In the genomic region with DNA sequence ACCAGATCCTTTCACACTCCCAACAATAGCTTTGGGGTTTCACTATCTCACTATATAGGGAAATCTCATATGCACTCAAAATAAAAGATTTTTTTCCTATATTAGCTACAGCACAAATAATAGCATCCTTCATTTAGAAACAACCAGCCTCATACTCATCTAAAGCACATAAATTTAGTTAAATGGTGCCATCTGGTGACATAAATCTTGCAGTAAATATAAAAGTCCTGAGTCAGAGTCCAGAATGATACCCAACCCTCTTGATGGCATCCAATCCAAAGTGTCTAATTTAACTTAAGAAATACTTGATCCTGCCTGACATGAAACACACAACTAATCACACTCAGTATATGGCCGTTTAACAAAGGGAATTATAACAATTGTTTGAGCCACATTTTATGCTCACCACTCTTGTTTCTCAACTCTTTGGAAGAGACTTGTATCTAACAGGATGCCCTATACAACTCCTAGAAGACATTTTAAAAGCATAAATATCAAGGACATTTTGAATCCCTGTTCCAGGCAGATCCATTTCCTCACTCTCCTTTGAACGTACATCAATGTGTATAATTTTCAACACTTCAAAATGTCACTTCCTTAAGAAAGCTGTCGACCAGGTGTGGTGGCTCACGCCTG, we compare ENCODE assay signal across 8 cellular contexts. TPM values are rescaled to one million over a fixed set of nuclear protein-coding genes. Genes with fewer than 3 reads are reported as not detected.
DNase-seq lines count a peak whose midpoint lies in the region; ATAC-seq, FAIRE-seq and TF ChIP-seq lines count a peak whose summit lies in the region.
"Had no signal": no experiment of that assay in that cellular context is flagged by ENCODE, and none has a peak within 500 bp of the region (broad histone marks: within the 10 kb centered on the region; RNA-seq: fewer than 3 reads in every experiment).

No MANE protein-coding gene starts in this region.

- H3K27ac Mint-ChIP-seq in T-cell: no peak overlapping the region
- H3K27ac Mint-ChIP-seq: activated B cell treated with CpG ODN at 0.5 μM for 24 hours had no signal

- CTCF ChIA-PET in SK-N-SH (lab: Yijun Ruan, JAX) (interaction anchor here (0.7 to 1.6 kb wide), 5 partner anchors 235 to 1033 kb away, joined by 3 to 5 read pairs (median 3); a partner anchor contains a TSS), T-cell (lab: Charles Lee) (no interaction called here)

- no peak overlapping the region; a peak in 1 of 4 replicates for H3K4me3 ChIP-seq in SK-N-SH (ENCODE audit: low read depth in 2 of 2, low read length in 1 of 2)
- H3K4me3 ChIP-seq in kidney epithelial cell (ENCODE audit: low read depth, low read length): no peak overlapping the region

- no peak overlapping the region for H3K4me2 ChIP-seq in SK-N-SH

- H3K36me3 ChIP-seq in SK-N-SH (replicated peaks in 1 of 2; ENCODE audit: control insufficient read depth in 1 of 2, insufficient read depth in 2 of 2, low read length in 1 of 2) (no peaks in the 10 kb centered on the region), kidney epithelial cell (ENCODE audit: control insufficient read depth, insufficient read depth, low read length) (no peaks in the 10 kb centered on the region)

- H3K4me3 Mint-ChIP-seq in T-cell: no peak overlapping the region
- H3K4me3 Mint-ChIP-seq: activated B cell treated with CpG ODN at 0.5 μM for 24 hours had no signal

- H3K27ac ChIP-seq in SK-N-SH (ENCODE audit: low read depth in 2 of 2, low read length in 1 of 2): no peak overlapping the region

- H3K36me3 Mint-ChIP-seq in T-cell: peaks cover 10% of the 10 kb centered on the region

- no peaks in the 10 kb centered on the region for H3K9me2 ChIP-seq in SK-N-SH

- no peaks in the 10 kb centered on the region for H3K79me2 ChIP-seq in SK-N-SH (ENCODE audit: insufficient read depth)

- ATAC-seq in T-cell (replicated peaks in 1 of 4) (no peak), GM19324 (IDR thresholded peaks at IDR 0.05; ENCODE audit: low FRiP score, unreplicated experiment) (no peak)

- H3K27me3 ChIP-seq in SK-N-SH (ENCODE audit: insufficient read depth) (no peaks in the 10 kb centered on the region), kidney epithelial cell (ENCODE audit: control insufficient read depth, insufficient read depth, low read length) (no peaks in the 10 kb centered on the region)

- POLR2A ChIA-PET in SK-N-SH (lab: Yijun Ruan, JAX): no interaction called here
- POLR2A ChIA-PET in T-cell (lab: Charles Lee): no interaction called here

- no peaks in the 10 kb centered on the region for H3K4me1 ChIP-seq in SK-N-SH (ENCODE audit: control insufficient read depth in 1 of 2, insufficient read depth in 2 of 2, low read depth in 1 of 2, low read length in 1 of 2)

- TF ChIP-seq EP300 in SK-N-SH (IDR thresholded peaks at IDR 0.05; ENCODE audit: borderline replicate concordance in 1 of 2, low read depth in 1 of 2, low read length in 1 of 2): no peak

- DNase-seq in GM12892 (ENCODE audit: insufficient read length) (no peak), HT1080 (ENCODE audit: low read depth) (peak; percentile 51), SK-N-SH (peak; percentile 7), kidney epithelial cell (ENCODE audit: low read depth) (peak; percentile 4), GF-D8 (lab: John Stamatoyannopoulos, UW) (no peak), T-cell (no peak)
- DNase-seq: activated B cell treated with CpG ODN at 0.5 μM for 24 hours had no signal

- TF ChIP-seq CTCF in SK-N-SH (IDR thresholded peaks at IDR 0.05) (peak; percentile 59), kidney epithelial cell (IDR thresholded peaks at IDR 0.05; ENCODE audit: insufficient read depth, low read length, poor library complexity, severe bottlenecking) (peak; percentile 8)

- H3K9me3 ChIP-seq in SK-N-SH: no peaks in the 10 kb centered on the region

- H3K27me3 Mint-ChIP-seq in T-cell: peaks cover 7 to 10% of the 10 kb centered on the region in 2 donors

- peaks cover 6 to 11% (median 9%) of the 10 kb centered on the region in 3 donors for H3K9me3 Mint-ChIP-seq in T-cell

- no peak overlapping the region for H2AFZ ChIP-seq in SK-N-SH (ENCODE audit: low read depth)

- no peaks in the 10 kb centered on the region for H4K20me1 ChIP-seq in SK-N-SH (ENCODE audit: insufficient read depth)

- H3K9ac ChIP-seq in SK-N-SH: no peak overlapping the region

- peak; percentile 55 for TF ChIP-seq RAD21 in SK-N-SH (IDR thresholded peaks at IDR 0.05; ENCODE audit: low read length)

- H3K4me1 Mint-ChIP-seq in T-cell: no peaks in the 10 kb centered on the region
- H3K4me1 Mint-ChIP-seq: activated B cell treated with CpG ODN at 0.5 μM for 24 hours had no signal

- FAIRE-seq in GM12892 (lab: Jason Lieb, UNC): peak; percentile 38

- no peaks in the 10 kb centered on the region for H3F3A ChIP-seq in SK-N-SH (replicated peaks; ENCODE audit: insufficient read depth)

- no peak for TF ChIP-seq POLR2A in GM12892 (IDR thresholded peaks at IDR 0.05; ENCODE audit: low read depth, low read length)

- WGBS in SK-N-SH (ENCODE audit: low lambda C conversion rate): 44% methylated on average over 4 of the region's 4 CpGs

TF ChIP-seq in SK-N-SH, 30 proteins besides CTCF, POLR2A, EP300 and RAD21:
- TF ChIP-seq SMC3 (IDR thresholded peaks at IDR 0.05; ENCODE audit: low read depth, low read length) (0 out of 2 replicates have a peak, but pooled peaks have one; percentile 9), SIN3A (IDR thresholded peaks at IDR 0.05; ENCODE audit: borderline replicate concordance, low read depth, low read length) (no peak)

RNA-seq across cellular contexts. Expression of a gene that starts 36.2 kb away (rescaled TPM):
- polyA plus RNA-seq in GM12892 (2012; ENCODE audit: missing spikeins): 1.2 TPM
- 0.23 and 0.34 TPM in 2 replicates for total RNA-seq in HT1080 (2014; rRNA removed; shearing (Covaris generic))
- polyA plus RNA-seq in HT1080 (2015; cell fraction: cytosol; rRNA removed): 0.36 and 0.44 TPM in 2 replicates
- 0.36 and 2.5 TPM in 2 replicates for polyA plus RNA-seq in HT1080 (2015; cell fraction: nucleus; rRNA removed)
- polyA plus RNA-seq in SK-N-SH (2012; rRNA removed): 0.21 and 0.31 TPM in 2 replicates
- 0.28 and 0.31 TPM in 2 replicates for polyA plus RNA-seq in SK-N-SH (2012; cell fraction: cytosol; rRNA removed)
- polyA plus RNA-seq in SK-N-SH (2012; cell fraction: nucleus; rRNA removed): 0.43 and 0.80 TPM in 2 replicates
- total RNA-seq in kidney epithelial cell (0.75 and 1.8 TPM in 2 replicates), T-cell (1 to 10 TPM; 2.3 to 4.1 (median 2.9) TPM)

RNA-seq across cellular contexts. Expression of a gene that starts 37.4 kb away (rescaled TPM):
- polyA plus RNA-seq in GM12892 (2012; ENCODE audit: missing spikeins): 54.2 TPM
- 88.7 and 93.6 TPM in 2 replicates for total RNA-seq in HT1080 (2014; rRNA removed; shearing (Covaris generic))
- polyA plus RNA-seq in HT1080 (2015; cell fraction: cytosol; rRNA removed): 61.6 and 65.9 TPM in 2 replicates
- polyA plus RNA-seq in HT1080 (2015; cell fraction: nucleus; rRNA removed): 44.4 and 45.0 TPM in 2 replicates
- 27.7 and 45.0 TPM in 2 replicates for polyA plus RNA-seq in SK-N-SH (2012; rRNA removed)
- polyA plus RNA-seq in SK-N-SH (2012; cell fraction: cytosol; rRNA removed): 53.6 and 68.2 TPM in 2 replicates
- 13.1 and 31.1 TPM in 2 replicates for polyA plus RNA-seq in SK-N-SH (2012; cell fraction: nucleus; rRNA removed)
- total RNA-seq in kidney epithelial cell (53.1 and 71.7 TPM in 2 replicates), T-cell (10 to 100 TPM; 25.2 to 40.6 (median 34.4) TPM)

RNA-seq across cellular contexts. Expression of a gene that starts 56.8 kb away (rescaled TPM):
- 76.5 TPM for polyA plus RNA-seq in GM12892 (2012; ENCODE audit: missing spikeins)
- total RNA-seq in HT1080 (2014; rRNA removed; shearing (Covaris generic)): 38.9 and 39.4 TPM in 2 replicates
- 47.5 and 53.3 TPM in 2 replicates for polyA plus RNA-seq in HT1080 (2015; cell fraction: cytosol; rRNA removed)
- polyA plus RNA-seq in HT1080 (2015; cell fraction: nucleus; rRNA removed): 20.4 and 20.8 TPM in 2 replicates
- 30.5 and 37.1 TPM in 2 replicates for polyA plus RNA-seq in SK-N-SH (2012; rRNA removed)
- 48.4 and 70.0 TPM in 2 replicates for polyA plus RNA-seq in SK-N-SH (2012; cell fraction: cytosol; rRNA removed)
- polyA plus RNA-seq in SK-N-SH (2012; cell fraction: nucleus; rRNA removed): 9.8 and 13.7 TPM in 2 replicates
- 24.8 and 34.8 TPM in 2 replicates for total RNA-seq in kidney epithelial cell
- 10 to 100 TPM; 17.3 to 20.9 (median 19.0) TPM for total RNA-seq in T-cell

Comparison
In these comparisons a context has a peak if more than half of its experiments do, and no peak if none do; other contexts are left out.
1. DNase-seq: peak in HT1080 (single experiment), SK-N-SH (single experiment) and kidney epithelial cell (single experiment); none in GM12892 (single experiment), GF-D8 (single experiment) and T-cell (0 of 34).